ENCODE assay signal across 13 cellular contexts in the genomic region with DNA sequence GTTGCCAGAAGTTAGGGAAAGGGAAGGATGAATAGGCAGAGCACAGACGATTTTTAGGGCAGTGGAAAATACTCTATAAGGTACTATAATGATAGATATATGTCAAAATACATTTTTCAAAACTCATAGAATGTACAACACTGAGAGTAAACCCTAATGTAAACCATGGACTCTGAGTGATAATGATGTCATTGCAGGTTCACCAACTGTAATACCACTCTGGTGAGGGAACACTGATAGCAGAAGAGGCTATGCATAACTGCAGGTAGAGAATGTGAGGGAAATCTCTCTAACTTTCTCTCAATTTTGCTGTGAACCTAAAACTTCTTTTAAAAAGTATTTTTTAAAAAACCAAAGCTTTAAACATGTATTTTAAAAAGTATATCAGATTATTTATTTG. TPM values are rescaled to one million over a fixed set of nuclear protein-coding genes. Genes with fewer than 3 reads are reported as not detected.
DNase-seq lines count a peak whose midpoint lies in the region; ATAC-seq lines count a peak whose summit lies in the region.
"Had no signal": no experiment of that assay in that cellular context is flagged by ENCODE, and none has a peak within 500 bp of the region (broad histone marks: within the 10 kb centered on the region; RNA-seq: fewer than 3 reads in every experiment).

No MANE protein-coding gene starts in this region.

- H3K27me3 Mint-ChIP-seq in T-cell, result no peaks in the 10 kb centered on the region
- H3K27me3 Mint-ChIP-seq: CD4-positive, alpha-beta memory T cell had no signal

- H3K4me1 Mint-ChIP-seq in T-cell, result peaks cover 32 to 39% (median 36%) of the 10 kb centered on the region in 3 donors
- H3K4me1 Mint-ChIP-seq: GM23338 had no signal

- peaks cover 60% of the 10 kb centered on the region for H3K36me3 Mint-ChIP-seq in T-cell

- ATAC-seq in T-cell (replicated peaks in 1 of 4), result no peak
- ATAC-seq: A549, GM23338 had no signal

- no peak overlapping the region for H3K4me3 Mint-ChIP-seq in T-cell
- H3K4me3 Mint-ChIP-seq: CD4-positive, alpha-beta memory T cell; GM23338 had no signal

- H3K9me3 Mint-ChIP-seq in T-cell, result peaks cover 0 to 5% (median 0%) of the 10 kb centered on the region in 3 donors

- POLR2A ChIA-PET in T-cell (lab: Charles Lee), result no interaction called here

- CTCF ChIA-PET in T-cell (lab: Charles Lee), result no interaction called here

- no peak overlapping the region for H3K27ac Mint-ChIP-seq in T-cell
- H3K27ac Mint-ChIP-seq: CD4-positive, alpha-beta memory T cell; GM23338 had no signal

- DNase-seq in ELR (ENCODE audit: low read depth), result peak; percentile 29
- DNase-seq in HCEC 1CT, result peak; percentile 21
- DNase-seq in NCI-H226, result peak; percentile 22
- peak; percentile 15 for DNase-seq in iris pigment epithelial cell (ENCODE audit: low read depth)
- DNase-seq in putamen (ENCODE audit: low spot score), result no peak
- no peak for DNase-seq in T-cell
- DNase-seq: BE2C; CD4-positive, alpha-beta memory T cell; DMS79; GDM1; H7 had no signal

RNA-seq across cellular contexts. Expression of gene POT1, which starts 22.1 kb away (rescaled TPM):
- total RNA-seq in T-cell, result 10 to 100 TPM; 17.6 to 27.9 (median 23.2) TPM

Comparison
In these comparisons a context has a peak if more than half of its experiments do, and no peak if none do; other contexts are left out.
1. DNase-seq: peak in ELR (single experiment), HCEC 1CT (single experiment), NCI-H226 (single experiment) and iris pigment epithelial cell (single experiment); none in putamen (single experiment) and T-cell (0 of 34).